In genomic region chr7:76163812-76164211, GRCh38 we compare ENCODE assay signal across 1 cellular context.
TF ChIP-seq lines count a peak whose summit lies in the region.

No MANE protein-coding gene starts in this region.

TF ChIP-seq in GM23338, 12 proteins besides CTCF, POLR2A, EP300 and RAD21 (continued from another document):
- TF ChIP-seq ZNF462 (CRISPR knock-in tag; IDR thresholded peaks at IDR 0.05) (0 out of 2 replicates have a peak, but pooled peaks have one; percentile 16), POLR2AphosphoS5 (IDR thresholded peaks at IDR 0.05; ENCODE audit: low read depth) (peak; percentile 67)
